In genomic region chr10:35016009-35016408, GRCh38 we compare ENCODE assay signal across 19 cellular contexts.
DNase-seq lines count a peak whose midpoint lies in the region; ATAC-seq, FAIRE-seq and TF ChIP-seq lines count a peak whose summit lies in the region.
"Had no signal": no experiment of that assay in that cellular context is flagged by ENCODE, and none has a peak within 500 bp of the region (broad histone marks: within the 10 kb centered on the region; RNA-seq: fewer than 3 reads in every experiment).

No MANE protein-coding gene starts in this region.

- H2AFZ ChIP-seq in astrocyte (ENCODE audit: low read depth, low read length): no peak overlapping the region

- ATAC-seq in activated CD8-positive, alpha-beta T cell treated with anti-CD3 and anti-CD28 coated beads for 36 hours: no peak
- no peak for ATAC-seq in activated CD8-positive, alpha-beta T cell treated with anti-CD3 and anti-CD28 coated beads, Interleukin-2, amount 10 ng/mL, durations not matched to agents 7 days and 5 days
- no peak for ATAC-seq in GM21576 (IDR thresholded peaks at IDR 0.05; ENCODE audit: unreplicated experiment)

- peak overlapping the region; percentile 1 for H3K27ac Mint-ChIP-seq in activated CD8-positive, alpha-beta T cell treated with anti-CD3 and anti-CD28 coated beads for 36 hours
- no peak overlapping the region for H3K27ac Mint-ChIP-seq in activated CD8-positive, alpha-beta T cell treated with anti-CD3 and anti-CD28 coated beads, Interleukin-2, amount 10 ng/mL, durations not matched to agents 7 days and 5 days
- H3K27ac Mint-ChIP-seq in astrocyte (ENCODE audit: unreplicated experiment) (no peak overlapping the region), nephron progenitor cell (peak overlapping the region; percentile 34)

- DNase-seq in activated CD8-positive, alpha-beta T cell treated with anti-CD3 and anti-CD28 coated beads for 36 hours: no peak
- no peak for DNase-seq in activated CD8-positive, alpha-beta T cell treated with anti-CD3 and anti-CD28 coated beads, Interleukin-2, amount 10 ng/mL, durations not matched to agents 7 days and 5 days
- DNase-seq in HTR-8/SVneo (ENCODE audit: insufficient read length, low spot score) (no peak), astrocyte (ENCODE audit: low read depth) (no peak), nephron progenitor cell (no peak), midbrain (lab: John Stamatoyannopoulos, UW) (no peak), HuH-7.5 (ENCODE audit: low spot score) (no peak)
- DNase-seq: C1 segment of cervical spinal cord; GDM1; GOT3; MG63; NCI-H1092; NCI-H146; NCI-H345; NCI-H526 treated with DMSO at 0.1 percent for 48 hours; NK-92 treated with Interleukin-12 subunit alpha and Interleukin-12 subunit beta, amount 100 ng/mL, for 24 hours; OCI-M1 had no signal

- no peaks in the 10 kb centered on the region for H3K9me3 ChIP-seq in astrocyte (ENCODE audit: insufficient read depth, low read depth, low read length)
- H3K9me3 ChIP-seq: MG63 had no signal

- no peak overlapping the region for H3K4me3 Mint-ChIP-seq in activated CD8-positive, alpha-beta T cell treated with anti-CD3 and anti-CD28 coated beads for 36 hours
- no peak overlapping the region for H3K4me3 Mint-ChIP-seq in activated CD8-positive, alpha-beta T cell treated with anti-CD3 and anti-CD28 coated beads, Interleukin-2, amount 10 ng/mL, durations not matched to agents 7 days and 5 days
- H3K4me3 Mint-ChIP-seq in astrocyte (ENCODE audit: unreplicated experiment) (no peak overlapping the region), nephron progenitor cell (no peak overlapping the region)

- CTCF ChIA-PET in activated CD8-positive, alpha-beta T cell treated with anti-CD3 and anti-CD28 coated beads for 36 hours (lab: Charles Lee): interaction anchor here (1.2 kb wide), 1 partner anchor 21 kb away, joined by 3 read pairs; no protein-coding TSS in a partner anchor
- CTCF ChIA-PET in activated CD8-positive, alpha-beta T cell treated with anti-CD3 and anti-CD28 coated beads, Interleukin-2, amount 10 ng/mL, durations not matched to agents 7 days and 5 days (lab: Charles Lee): interaction anchor here (0.8 kb wide), 1 partner anchor 22 kb away, joined by 3 read pairs; no protein-coding TSS in a partner anchor

- peaks cover 4% of the 10 kb centered on the region for H4K20me1 ChIP-seq in astrocyte (ENCODE audit: insufficient read depth, low read length)

- H3K27ac ChIP-seq in astrocyte (ENCODE audit: low read depth, low read length): no peak overlapping the region

- no peaks in the 10 kb centered on the region for H3K27me3 ChIP-seq in astrocyte (ENCODE audit: insufficient read depth, low read length)
- H3K27me3 ChIP-seq: MG63 had no signal

- no peak overlapping the region for H3K4me3 ChIP-seq in astrocyte (ENCODE audit: insufficient read depth, low read depth, low read length)
- H3K4me3 ChIP-seq: MG63 had no signal

- no peak overlapping the region for H3K9ac ChIP-seq in astrocyte (ENCODE audit: low read length)

- peaks cover 10% of the 10 kb centered on the region for H3K4me1 Mint-ChIP-seq in activated CD8-positive, alpha-beta T cell treated with anti-CD3 and anti-CD28 coated beads for 36 hours (ENCODE audit: low read depth)
- H3K4me1 Mint-ChIP-seq in activated CD8-positive, alpha-beta T cell treated with anti-CD3 and anti-CD28 coated beads, Interleukin-2, amount 10 ng/mL, durations not matched to agents 7 days and 5 days (ENCODE audit: low read depth): no peaks in the 10 kb centered on the region
- peaks cover 11% of the 10 kb centered on the region for H3K4me1 Mint-ChIP-seq in astrocyte (ENCODE audit: low read depth, unreplicated experiment)
- H3K4me1 Mint-ChIP-seq in nephron progenitor cell: peaks cover 10% of the 10 kb centered on the region

- H3K36me3 ChIP-seq in astrocyte (ENCODE audit: insufficient read depth, low read length): peaks cover 7% of the 10 kb centered on the region

- H3K79me2 ChIP-seq in astrocyte (ENCODE audit: insufficient read depth, low read length): no peaks in the 10 kb centered on the region

- H3K36me3 Mint-ChIP-seq in activated CD8-positive, alpha-beta T cell treated with anti-CD3 and anti-CD28 coated beads for 36 hours (ENCODE audit: low read depth): peaks cover 16% of the 10 kb centered on the region
- peaks cover 21% of the 10 kb centered on the region for H3K36me3 Mint-ChIP-seq in activated CD8-positive, alpha-beta T cell treated with anti-CD3 and anti-CD28 coated beads, Interleukin-2, amount 10 ng/mL, durations not matched to agents 7 days and 5 days (ENCODE audit: low read depth)
- H3K36me3 Mint-ChIP-seq in astrocyte (ENCODE audit: low read depth, unreplicated experiment) (peaks cover 6% of the 10 kb centered on the region), nephron progenitor cell (ENCODE audit: low read depth) (peaks cover 54% of the 10 kb centered on the region)

- H3K27me3 Mint-ChIP-seq in activated CD8-positive, alpha-beta T cell treated with anti-CD3 and anti-CD28 coated beads for 36 hours: no peaks in the 10 kb centered on the region
- no peaks in the 10 kb centered on the region for H3K27me3 Mint-ChIP-seq in activated CD8-positive, alpha-beta T cell treated with anti-CD3 and anti-CD28 coated beads, Interleukin-2, amount 10 ng/mL, durations not matched to agents 7 days and 5 days (ENCODE audit: low read depth)
- H3K27me3 Mint-ChIP-seq in astrocyte (ENCODE audit: low read depth, unreplicated experiment) (no peaks in the 10 kb centered on the region), nephron progenitor cell (ENCODE audit: low read depth, poor library complexity) (no peaks in the 10 kb centered on the region)

- intact Hi-C loops in activated CD8-positive, alpha-beta T cell treated with anti-CD3 and anti-CD28 coated beads for 36 hours (cut with micrococcal nuclease): no loop called here

- POLR2A ChIA-PET in activated CD8-positive, alpha-beta T cell treated with anti-CD3 and anti-CD28 coated beads for 36 hours (lab: Charles Lee): no interaction called here
- POLR2A ChIA-PET in activated CD8-positive, alpha-beta T cell treated with anti-CD3 and anti-CD28 coated beads, Interleukin-2, amount 10 ng/mL, durations not matched to agents 7 days and 5 days (lab: Charles Lee): no interaction called here

- TF ChIP-seq CTCF in activated CD8-positive, alpha-beta T cell treated with anti-CD3 and anti-CD28 coated beads for 36 hours (IDR thresholded peaks at IDR 0.05): no peak
- no peak for TF ChIP-seq CTCF in astrocyte (IDR thresholded peaks at IDR 0.05; ENCODE audit: insufficient read depth, low read depth, low read length)
- TF ChIP-seq CTCF in nephron progenitor cell (IDR thresholded peaks at IDR 0.05): no peak

- H3K9me3 Mint-ChIP-seq in activated CD8-positive, alpha-beta T cell treated with anti-CD3 and anti-CD28 coated beads for 36 hours: no peaks in the 10 kb centered on the region
- H3K9me3 Mint-ChIP-seq in activated CD8-positive, alpha-beta T cell treated with anti-CD3 and anti-CD28 coated beads, Interleukin-2, amount 10 ng/mL, durations not matched to agents 7 days and 5 days (ENCODE audit: insufficient read depth): no peaks in the 10 kb centered on the region
- H3K9me3 Mint-ChIP-seq in astrocyte (ENCODE audit: unreplicated experiment) (no peaks in the 10 kb centered on the region), nephron progenitor cell (no peaks in the 10 kb centered on the region)

- no peaks in the 10 kb centered on the region for H3K4me1 ChIP-seq in astrocyte (ENCODE audit: insufficient read depth, low read length)

- FAIRE-seq in HTR-8/SVneo (lab: Jason Lieb, UNC): peak; percentile 81
- FAIRE-seq in astrocyte (lab: Jason Lieb, UNC): peak; percentile 55
- FAIRE-seq: GM12891 had no signal

- no peak overlapping the region for H3K4me2 ChIP-seq in astrocyte (ENCODE audit: low read length)

Comparison
In these comparisons a context has a peak if more than half of its experiments do, and no peak if none do; other contexts are left out.
1. H3K27ac Mint-ChIP-seq: peak in activated CD8-positive, alpha-beta T cell treated with anti-CD3 and anti-CD28 coated beads for 36 hours (single experiment) and nephron progenitor cell (single experiment); none in activated CD8-positive, alpha-beta T cell treated with anti-CD3 and anti-CD28 coated beads, Interleukin-2, amount 10 ng/mL, durations not matched to agents 7 days and 5 days (single experiment) and astrocyte (single experiment).